In genomic region chr1:155900161-155900560, GRCh38 we compare ENCODE assay signal across 1 cellular context.
TF ChIP-seq lines count a peak whose summit lies in the region.

No MANE protein-coding gene starts in this region.

TF ChIP-seq in K562, 482 proteins besides CTCF, POLR2A, EP300 and RAD21:
- TF ChIP-seq DPF2 (IDR thresholded peaks at IDR 0.05) (peak; percentile 85), STAT5A (IDR thresholded peaks at IDR 0.05; ENCODE audit: borderline replicate concordance, low read length) (peak; percentile 79), ZNF24 (IDR thresholded peaks at IDR 0.05) (0 out of 2 replicates have a peak, but pooled peaks have one; percentile 54), ZNF253 (CRISPR knock-in tag; conservative IDR thresholded peaks at IDR 0.05) (no peak), KLF16 (IDR thresholded peaks at IDR 0.05) (peak; percentile 70), ZNF584 (CRISPR knock-in tag; IDR thresholded peaks at IDR 0.05; ENCODE audit: low read depth) (peak; percentile 51; the same call in 1 of the 2 replicates), LEF1 (IDR thresholded peaks at IDR 0.05) (peak; percentile 50; the same call in 1 of the 2 replicates), CCNT2 (IDR thresholded peaks at IDR 0.05; ENCODE audit: borderline replicate concordance, extremely low read depth, insufficient read length, low read depth, low read length) (peak; percentile 31), ZMIZ1 (IDR thresholded peaks at IDR 0.05; ENCODE audit: low read depth in 2 of 2, low read length in 2 of 2) (0 out of 4 replicates have a peak, but pooled peaks of 1 of the 2 experiments have one; percentile 31), MEIS2 (IDR thresholded peaks at IDR 0.05; ENCODE audit: partially characterized antibody) (peak; percentile 64), TEAD4 (IDR thresholded peaks at IDR 0.05; ENCODE audit: low read length) (peak; percentile 93), TEAD4 (CRISPR knock-in tag; IDR thresholded peaks at IDR 0.05; ENCODE audit: borderline replicate concordance) (no peak), CBFA2T3 (IDR thresholded peaks at IDR 0.05) (peak; percentile 95), SMARCE1 (IDR thresholded peaks at IDR 0.05) (peak; percentile 49; the same call in 1 of the 2 replicates), EZH2 (IDR thresholded peaks at IDR 0.05; ENCODE audit: borderline replicate concordance, low read depth, low read length) (no peak), SMARCA4 (IDR thresholded peaks at IDR 0.05) (peak; percentile 83), FOSL1 (tag; conservative IDR thresholded peaks at IDR 0.05) (no peak), PML (IDR thresholded peaks at IDR 0.05; ENCODE audit: low read length) (peak; percentile 73), ETV5 (CRISPR knock-in tag; IDR thresholded peaks at IDR 0.05; ENCODE audit: low read depth) (no peak), HDAC1 (IDR thresholded peaks at IDR 0.05) (peak in 1 of 2 experiments; percentile 89; a peak in 2 of 4 replicates), NFIX (CRISPR knock-in tag; IDR thresholded peaks at IDR 0.05; ENCODE audit: low read depth) (no peak), CEBPB (tag; IDR thresholded peaks at IDR 0.05) (no peak), NFIC (IDR thresholded peaks at IDR 0.05) (peak; percentile 60), SMARCA5 (IDR thresholded peaks at IDR 0.05) (peak; percentile 24; the same call in 1 of the 2 replicates), MTA2 (IDR thresholded peaks at IDR 0.05; ENCODE audit: low read depth) (peak; percentile 79), CC2D1A (IDR thresholded peaks at IDR 0.05) (peak; percentile 31; the same call in 1 of the 2 replicates), FOXM1 (IDR thresholded peaks at IDR 0.05; ENCODE audit: low read depth) (peak; percentile 80), FOXM1 (CRISPR knock-in tag; IDR thresholded peaks at IDR 0.05; ENCODE audit: low read depth) (no peak), CTBP1 (IDR thresholded peaks at IDR 0.05; ENCODE audit: borderline replicate concordance) (peak; percentile 29; the same call in 1 of the 2 replicates), ZNF766 (CRISPR knock-in tag; conservative IDR thresholded peaks at IDR 0.05) (0 out of 2 replicates have a peak, but pooled peaks have one; percentile 39), ARID1B (IDR thresholded peaks at IDR 0.05) (peak; percentile 91), KDM1A (IDR thresholded peaks at IDR 0.05) (peak; percentile 95), TARDBP (IDR thresholded peaks at IDR 0.05) (no peak), DMBX1 (CRISPR knock-in tag; IDR thresholded peaks at IDR 0.05; ENCODE audit: borderline replicate concordance) (0 out of 2 replicates have a peak, but pooled peaks have one; percentile 23), RCOR1 (IDR thresholded peaks at IDR 0.05; ENCODE audit: borderline replicate concordance in 1 of 2, low read depth in 2 of 2, low read length in 2 of 2) (peak; percentile 52 to 92; a peak in 3 of 4 replicates), POLR2AphosphoS5 (IDR thresholded peaks at IDR 0.05; ENCODE audit: control insufficient read depth, insufficient read depth, low read depth, low read length) (peak; percentile 91), GATA2 (CRISPR knock-in tag; IDR thresholded peaks at IDR 0.05) (peak; percentile 74), TAL1 (IDR thresholded peaks at IDR 0.05) (peak; percentile 92), NCOR1 (IDR thresholded peaks at IDR 0.05) (peak; percentile 84), PHB2 (IDR thresholded peaks at IDR 0.05; ENCODE audit: low read depth) (0 out of 2 replicates have a peak, but pooled peaks have one; percentile 26), CBFA2T2 (conservative IDR thresholded peaks at IDR 0.05) (peak; percentile 89), PYGO2 (tag; IDR thresholded peaks at IDR 0.05) (no peak), TCF3 (CRISPR knock-in tag; IDR thresholded peaks at IDR 0.05) (peak; percentile 93), TBL1XR1 (IDR thresholded peaks at IDR 0.05; ENCODE audit: low read length in 2 of 2) (0 out of 4 replicates have a peak, but pooled peaks of 1 of the 2 experiments have one; percentile 12), HDAC2 (IDR thresholded peaks at IDR 0.05) (peak; percentile 88), NFE2L1 (tag; IDR thresholded peaks at IDR 0.05; ENCODE audit: borderline replicate concordance, low read depth) (no peak), JUND (IDR thresholded peaks at IDR 0.05; ENCODE audit: borderline replicate concordance, low read depth, low read length) (0 out of 2 replicates have a peak, but pooled peaks have one; percentile 10), JUND (tag; IDR thresholded peaks at IDR 0.05; ENCODE audit: borderline replicate concordance, low read depth, low read length) (peak; percentile 24; the same call in 1 of the 3 replicates), LCOR (CRISPR knock-in tag; IDR thresholded peaks at IDR 0.05) (0 out of 2 replicates have a peak, but pooled peaks have one; percentile 24), RBFOX2 (IDR thresholded peaks at IDR 0.05; ENCODE audit: low read depth, low read length) (0 out of 2 replicates have a peak, but pooled peaks have one; percentile 24), RREB1 (CRISPR knock-in tag; IDR thresholded peaks at IDR 0.05) (no peak), PKNOX1 (IDR thresholded peaks at IDR 0.05) (peak; percentile 27; the same call in 1 of the 2 replicates), ID3 (CRISPR knock-in tag; IDR thresholded peaks at IDR 0.05) (no peak), ID3 (tag; IDR thresholded peaks at IDR 0.05) (peak; percentile 97), MNT (conservative IDR thresholded peaks at IDR 0.05) (peak in 1 of 2 experiments; percentile 39; a peak in 1 of 4 replicates), ZNF280A (IDR thresholded peaks at IDR 0.05; ENCODE audit: low read depth, partially characterized antibody) (no peak), SOX6 (IDR thresholded peaks at IDR 0.05) (peak; percentile 66), SREBF1 (IDR thresholded peaks at IDR 0.05; ENCODE audit: borderline replicate concordance, low read depth, low read length) (no peak), ZKSCAN1 (IDR thresholded peaks at IDR 0.05; ENCODE audit: low read depth, low read length) (peak; percentile 83)
